ENCODE assay signal across 8 cellular contexts in the genomic region with DNA sequence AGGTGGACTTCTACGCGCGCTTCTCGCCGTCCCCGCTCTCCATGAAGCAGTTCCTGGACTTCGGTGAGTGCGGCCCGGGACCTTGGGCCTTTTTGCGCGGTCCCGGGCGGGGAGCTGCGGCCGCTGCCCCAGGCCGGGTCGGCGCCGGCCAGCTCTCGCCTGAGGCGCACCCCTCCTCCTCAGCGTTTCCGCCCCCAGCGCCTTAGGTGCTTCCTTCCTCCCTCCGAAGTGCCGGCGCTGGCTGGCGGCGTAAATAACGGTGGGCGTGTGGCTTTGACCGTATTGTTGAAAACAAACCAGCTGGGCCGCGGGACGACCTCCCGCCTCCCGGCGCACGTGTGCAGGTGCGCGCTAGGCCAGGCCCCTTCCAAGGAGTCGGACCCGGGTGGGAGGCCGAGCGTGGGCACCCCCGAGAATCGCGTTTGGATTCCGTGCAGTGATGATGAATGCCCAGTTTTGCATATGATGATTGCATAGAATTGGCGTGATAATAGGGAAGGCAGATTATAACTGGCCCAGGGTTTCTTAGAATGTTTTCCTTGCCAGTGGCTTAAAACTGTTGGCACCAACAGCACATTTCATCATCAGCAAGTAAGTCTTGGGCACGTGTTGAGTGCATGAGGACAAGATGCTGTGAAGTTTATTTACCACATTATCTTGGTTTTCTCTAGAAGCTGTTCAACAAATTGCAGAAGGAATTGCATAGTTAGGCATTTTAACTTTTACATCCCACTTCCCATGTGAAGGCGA. TPM values are rescaled to one million over a fixed set of nuclear protein-coding genes. Genes with fewer than 3 reads are reported as not detected.
DNase-seq lines count a peak whose midpoint lies in the region; ATAC-seq, FAIRE-seq and TF ChIP-seq lines count a peak whose summit lies in the region.

No MANE protein-coding gene starts in this region.

- H3K27ac ChIP-seq in cingulate gyrus (ENCODE audit: low read depth, low read length) (peak overlapping the region; percentile 60), HepG2 (ENCODE audit: extremely low read length, insufficient read depth, low read length) (peak overlapping the region; percentile 77)

- no peaks in the 10 kb centered on the region; a peak in 1 of 5 replicates for H3K27me3 ChIP-seq in HepG2 (ENCODE audit: control insufficient read depth in 1 of 2, insufficient read depth in 2 of 2, low read length in 2 of 2)

- H3K9ac ChIP-seq in HepG2 (ENCODE audit: insufficient read depth, low read depth, low read length) = peak overlapping the region; percentile 84

- no peak for FAIRE-seq in HepG2 (lab: Jason Lieb, UNC)

- TF ChIP-seq POLR2A in HepG2 (IDR thresholded peaks at IDR 0.05; ENCODE audit: insufficient read depth in 1 of 2, low read depth in 2 of 2, low read length in 2 of 2) = no peak

- peak; percentile 59 for ATAC-seq in HG02884 (IDR thresholded peaks at IDR 0.05; ENCODE audit: unreplicated experiment)
- peak; percentile 56 for ATAC-seq in HepG2

- 1% methylated on average over 22 of the region's 52 CpGs for WGBS in HepG2 (ENCODE audit: low lambda C conversion rate)

- POLR2A ChIA-PET in HepG2 (lab: Yijun Ruan, JAX) = no interaction called here

- no TSS peak for BruUV-seq in HepG2 (replicated peaks; lab: Mats Ljungman, UMichigan)

- H3K4me2 ChIP-seq in HepG2 (ENCODE audit: low read depth, low read length) = peak overlapping the region; percentile 73

- in situ Hi-C loops in HepG2 (cut with HindIII; ENCODE audit: extremely low pct_ligation_motif_present, low pct_unique_long_range_greater_than_20kb) = no loop called here

- H3K4me3 ChIP-seq in HepG2 (replicated peaks in 1 of 3; ENCODE audit: insufficient read depth in 1 of 3, low read depth in 2 of 3, low read length in 3 of 3) = peak overlapping the region; percentile 86 to 96 (median 92)

- TF ChIP-seq RAD21 in HepG2 (CRISPR knock-in tag; IDR thresholded peaks at IDR 0.05) = no peak; the same call in 1 of the 2 replicates

- H2AFZ ChIP-seq in HepG2 (ENCODE audit: low read length) = no peak overlapping the region

- TF ChIP-seq EP300 in HepG2 (IDR thresholded peaks at IDR 0.05; ENCODE audit: low read depth in 2 of 2, low read length in 2 of 2) = no peak
- TF ChIP-seq EP300 in HepG2 (CRISPR knock-in tag; IDR thresholded peaks at IDR 0.05; ENCODE audit: borderline replicate concordance) = no peak

- DNase-seq in SIG-M5 treated with dmso at 0.1 percent for 504 hours (lab: John Stamatoyannopoulos, UW; ENCODE audit: unreplicated experiment) = peak; percentile 75
- no peak for DNase-seq in SIG-M5 (lab: John Stamatoyannopoulos, UW)
- DNase-seq in NCI-H2171 (lab: John Stamatoyannopoulos, UW) = peak; percentile 66
- peak; percentile 71 for DNase-seq in activated CD4-positive, CD25-positive, alpha-beta regulatory T cell treated with anti-CD3 and anti-CD28 coated beads, Interleukin-2, amount 50 U/mL, for 72 hours
- DNase-seq in HepG2 (ENCODE audit: low spot score) = peak; percentile 48
- peak; percentile 32 to 73 (median 44) for DNase-seq in stimulated activated CD4-positive, alpha-beta T cell treated with anti-CD3 and anti-CD28 coated beads, TNF-alpha, amount 100 ng/mL, for 24 hours (ENCODE audit: low read depth in 3 of 3)

- H3K9me3 ChIP-seq in HepG2 (ENCODE audit: low read length) = no peaks in the 10 kb centered on the region

- H3K4me1 ChIP-seq in HepG2 (ENCODE audit: insufficient read depth, low read length) = peaks cover 45% of the 10 kb centered on the region

- intact Hi-C loops in HepG2 (cut with micrococcal nuclease; ENCODE audit: unreplicated experiment) = loop anchor here (5.0 kb wide), 2 partner anchors 74 to 129 kb away; partner anchors contain the start of gene ITGA6

- peaks cover 55% of the 10 kb centered on the region for H3K79me2 ChIP-seq in HepG2 (ENCODE audit: insufficient read depth, low read length)

- CTCF ChIA-PET in HepG2 (lab: Yijun Ruan, JAX; ENCODE audit: low intra/inter-chr PET ratio, low total read pairs) = no interaction called here

- 0 out of 2 replicates have a peak, but pooled peaks have one; percentile 3 for TF ChIP-seq CTCF in HepG2 (CRISPR knock-in tag; IDR thresholded peaks at IDR 0.05)

- peaks cover 39% of the 10 kb centered on the region for H4K20me1 ChIP-seq in HepG2 (ENCODE audit: insufficient read depth, low read length)

- peaks cover 5 to 18% of the 10 kb centered on the region in 2 experiments for H3K36me3 ChIP-seq in HepG2 (replicated peaks in 1 of 2; ENCODE audit: control insufficient read depth in 1 of 2, insufficient read depth in 2 of 2, low read length in 2 of 2)

TF ChIP-seq in HepG2, 621 proteins besides CTCF, POLR2A, EP300 and RAD21 (continues in another document):
- peak; percentile 57; the same call in 1 of the 2 replicates for TF ChIP-seq MXD3 (CRISPR knock-in tag; IDR thresholded peaks at IDR 0.05)
- TF ChIP-seq NR3C1 (CRISPR knock-in tag; IDR thresholded peaks at IDR 0.05) = no peak
- no peak for TF ChIP-seq ZKSCAN1 (IDR thresholded peaks at IDR 0.05; ENCODE audit: low read length)
- no peak for TF ChIP-seq SMC3 (IDR thresholded peaks at IDR 0.05; ENCODE audit: low read length)
- TF ChIP-seq ZNF251 (CRISPR knock-in tag; IDR thresholded peaks at IDR 0.05) = no peak
- no peak for TF ChIP-seq HMG20A (CRISPR knock-in tag; IDR thresholded peaks at IDR 0.05; ENCODE audit: borderline replicate concordance)
- TF ChIP-seq, protein P1, sequence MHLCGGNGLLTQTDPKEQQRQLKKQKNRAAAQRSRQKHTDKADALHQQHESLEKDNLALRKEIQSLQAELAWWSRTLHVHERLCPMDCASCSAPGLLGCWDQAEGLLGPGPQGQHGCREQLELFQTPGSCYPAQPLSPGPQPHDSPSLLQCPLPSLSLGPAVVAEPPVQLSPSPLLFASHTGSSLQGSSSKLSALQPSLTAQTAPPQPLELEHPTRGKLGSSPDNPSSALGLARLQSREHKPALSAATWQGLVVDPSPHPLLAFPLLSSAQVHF (CRISPR knock-in tag; IDR thresholded peaks at IDR 0.05) = peak; percentile 92
- TF ChIP-seq ZNF160 (CRISPR knock-in tag; IDR thresholded peaks at IDR 0.05) = 0 out of 2 replicates have a peak, but pooled peaks have one; percentile 5
- TF ChIP-seq ZNF550 (CRISPR knock-in tag; IDR thresholded peaks at IDR 0.05; ENCODE audit: borderline replicate concordance) = no peak
- TF ChIP-seq, protein P2, sequence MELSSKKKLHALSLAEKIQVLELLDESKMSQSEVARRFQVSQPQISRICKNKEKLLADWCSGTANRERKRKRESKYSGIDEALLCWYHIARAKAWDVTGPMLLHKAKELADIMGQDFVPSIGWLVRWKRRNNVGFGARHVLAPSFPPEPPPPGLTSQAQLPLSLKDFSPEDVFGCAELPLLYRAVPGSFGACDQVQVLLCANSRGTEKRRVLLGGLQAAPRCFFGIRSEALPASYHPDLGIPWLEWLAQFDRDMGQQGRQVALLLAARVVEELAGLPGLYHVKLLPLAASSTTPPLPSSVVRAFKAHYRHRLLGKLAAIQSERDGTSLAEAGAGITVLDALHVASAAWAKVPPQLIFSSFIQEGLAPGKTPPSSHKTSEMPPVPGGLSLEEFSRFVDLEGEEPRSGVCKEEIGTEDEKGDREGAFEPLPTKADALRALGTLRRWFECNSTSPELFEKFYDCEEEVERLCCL (CRISPR knock-in tag; IDR thresholded peaks at IDR 0.05; ENCODE audit: borderline replicate concordance) = peak; percentile 16; the same call in 1 of the 2 replicates
- peak in 1 of 2 experiments; percentile 46; a peak in 2 of 4 replicates for TF ChIP-seq KLF16 (CRISPR knock-in tag; IDR thresholded peaks at IDR 0.05)
- peak; percentile 89; the same call in 1 of the 2 replicates for TF ChIP-seq REXO4 (CRISPR knock-in tag; IDR thresholded peaks at IDR 0.05; ENCODE audit: borderline replicate concordance)

RNA-seq across cellular contexts. Expression of gene PDK1, which starts 0.6 kb away (rescaled TPM):
- 11.9 and 12.0 TPM in 2 replicates for total RNA-seq in HepG2 (2016; rRNA removed; fragmentation: Illumina TruSeq; extraction: Trizol)
- 14.8 and 16.0 TPM in 2 replicates for total RNA-seq in HepG2 (2016; cell fraction: cytosol; rRNA removed; fragmentation: Illumina TruSeq; extraction: Trizol; ENCODE audit: low read depth)
- 11.1 and 15.0 TPM in 2 replicates for total RNA-seq in HepG2 (2016; cell fraction: insoluble cytoplasmic fraction; rRNA removed; fragmentation: Illumina TruSeq; extraction: Trizol)
- total RNA-seq in HepG2 (2016; cell fraction: membrane; rRNA removed; fragmentation: Illumina TruSeq; extraction: Trizol) = 5.0 and 6.4 TPM in 2 replicates
- 14.8 and 15.2 TPM in 2 replicates for total RNA-seq in HepG2 (2016; cell fraction: nucleus; rRNA removed; fragmentation: Illumina TruSeq; extraction: Trizol)
- 84.7 and 96.9 TPM in 2 replicates for polyA plus RNA-seq in HepG2 (2011; rRNA removed)
- 30.7 and 32.7 TPM in 2 replicates for polyA plus RNA-seq in HepG2 (2011; cell fraction: cytosol; rRNA removed)
- polyA plus RNA-seq in HepG2 (2011; cell fraction: nucleus; rRNA removed) = 67.8 and 93.1 TPM in 2 replicates
- 25.5 and 44.1 TPM in 2 replicates for polyA plus RNA-seq in HepG2 (2012)
- polyA plus RNA-seq in HepG2 (2016; cell fraction: cytosol; fragmentation: Illumina TruSeq; extraction: Trizol; ENCODE audit: low read depth) = 0.77 and 0.79 TPM in 2 replicates
- 7.5 and 10.2 TPM in 2 replicates for polyA plus RNA-seq in HepG2 (2016; cell fraction: insoluble cytoplasmic fraction; fragmentation: Illumina TruSeq; extraction: Trizol; ENCODE audit: low read depth)
- polyA plus RNA-seq in HepG2 (2016; cell fraction: membrane; fragmentation: Illumina TruSeq; extraction: Trizol; ENCODE audit: low read depth) = 2.4 and 2.7 TPM in 2 replicates
- polyA plus RNA-seq in HepG2 (2016; cell fraction: nucleus; fragmentation: Illumina TruSeq; extraction: Trizol; ENCODE audit: insufficient read depth, low read depth) = 10.4 and 11.5 TPM in 2 replicates
- 33.6 and 117 TPM in 2 replicates for polyA minus RNA-seq in HepG2 (2011; rRNA and poly(A)+ RNA removed; ENCODE audit: low replicate concordance)
- 65.8 and 77.1 TPM in 2 replicates for polyA minus RNA-seq in HepG2 (2011; cell fraction: cytosol; rRNA and poly(A)+ RNA removed)
- polyA minus RNA-seq in HepG2 (2011; cell fraction: nucleus; rRNA and poly(A)+ RNA removed) = 205 and 237 TPM in 2 replicates
